Comparison of ENCODE assay signal across 3 cellular contexts in the genomic region with DNA sequence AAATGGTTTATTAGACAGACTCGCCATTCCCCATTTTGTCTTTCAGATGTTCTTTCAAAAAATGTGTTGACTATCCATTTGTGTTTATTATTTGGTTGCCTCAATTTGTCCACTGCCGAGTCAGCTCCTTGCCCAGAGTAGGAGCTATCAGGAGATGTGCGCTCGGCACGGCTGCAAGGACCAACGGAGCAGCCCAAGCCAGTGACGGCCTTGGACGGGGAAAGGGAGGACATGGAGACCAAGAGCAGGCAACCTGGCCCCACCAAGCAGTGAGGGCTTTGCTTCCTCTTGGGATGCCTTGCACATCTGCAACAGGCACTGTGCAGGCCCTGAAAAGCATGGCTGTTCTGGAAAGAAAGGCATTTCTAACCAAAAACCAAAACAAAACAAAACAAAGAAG.
"Had no signal": no experiment of that assay in that cellular context is flagged by ENCODE, and none has a peak within 500 bp of the region (broad histone marks: within the 10 kb centered on the region; RNA-seq: fewer than 3 reads in every experiment).

No MANE protein-coding gene starts in this region.

- H3K4me3 ChIP-seq: GM12878 had no signal

- DNase-seq: GDM1, GF-D8 had no signal

- ATAC-seq: GM12878 had no signal
